Comparison of ENCODE assay signal across 1 cellular context in genomic region chr9:129604766-129605163, GRCh38.
TF ChIP-seq lines count a peak whose summit lies in the region.

No MANE protein-coding gene starts in this region.

TF ChIP-seq in HCT116, 20 proteins besides CTCF, POLR2A, EP300 and RAD21 (continued from another document):
- TF ChIP-seq, protein P1, sequence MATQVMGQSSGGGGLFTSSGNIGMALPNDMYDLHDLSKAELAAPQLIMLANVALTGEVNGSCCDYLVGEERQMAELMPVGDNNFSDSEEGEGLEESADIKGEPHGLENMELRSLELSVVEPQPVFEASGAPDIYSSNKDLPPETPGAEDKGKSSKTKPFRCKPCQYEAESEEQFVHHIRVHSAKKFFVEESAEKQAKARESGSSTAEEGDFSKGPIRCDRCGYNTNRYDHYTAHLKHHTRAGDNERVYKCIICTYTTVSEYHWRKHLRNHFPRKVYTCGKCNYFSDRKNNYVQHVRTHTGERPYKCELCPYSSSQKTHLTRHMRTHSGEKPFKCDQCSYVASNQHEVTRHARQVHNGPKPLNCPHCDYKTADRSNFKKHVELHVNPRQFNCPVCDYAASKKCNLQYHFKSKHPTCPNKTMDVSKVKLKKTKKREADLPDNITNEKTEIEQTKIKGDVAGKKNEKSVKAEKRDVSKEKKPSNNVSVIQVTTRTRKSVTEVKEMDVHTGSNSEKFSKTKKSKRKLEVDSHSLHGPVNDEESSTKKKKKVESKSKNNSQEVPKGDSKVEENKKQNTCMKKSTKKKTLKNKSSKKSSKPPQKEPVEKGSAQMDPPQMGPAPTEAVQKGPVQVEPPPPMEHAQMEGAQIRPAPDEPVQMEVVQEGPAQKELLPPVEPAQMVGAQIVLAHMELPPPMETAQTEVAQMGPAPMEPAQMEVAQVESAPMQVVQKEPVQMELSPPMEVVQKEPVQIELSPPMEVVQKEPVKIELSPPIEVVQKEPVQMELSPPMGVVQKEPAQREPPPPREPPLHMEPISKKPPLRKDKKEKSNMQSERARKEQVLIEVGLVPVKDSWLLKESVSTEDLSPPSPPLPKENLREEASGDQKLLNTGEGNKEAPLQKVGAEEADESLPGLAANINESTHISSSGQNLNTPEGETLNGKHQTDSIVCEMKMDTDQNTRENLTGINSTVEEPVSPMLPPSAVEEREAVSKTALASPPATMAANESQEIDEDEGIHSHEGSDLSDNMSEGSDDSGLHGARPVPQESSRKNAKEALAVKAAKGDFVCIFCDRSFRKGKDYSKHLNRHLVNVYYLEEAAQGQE (IDR thresholded peaks at IDR 0.05; ENCODE audit: low read depth) = no peak
- TF ChIP-seq JUND (IDR thresholded peaks at IDR 0.05) (no peak), FOSL1 (IDR thresholded peaks at IDR 0.05; ENCODE audit: low read depth) (no peak), SRF (IDR thresholded peaks at IDR 0.05; ENCODE audit: low read depth) (no peak), EGR1 (IDR thresholded peaks at IDR 0.05; ENCODE audit: low read depth) (no peak), SIN3A (IDR thresholded peaks at IDR 0.05; ENCODE audit: low read depth) (no peak), ZNF274 (IDR thresholded peaks at IDR 0.05; ENCODE audit: low read depth, low read length) (no peak), CEBPB (IDR thresholded peaks at IDR 0.05; ENCODE audit: low read depth) (no peak)
